Comparison of ENCODE assay signal across 24 cellular contexts in the genomic region with DNA sequence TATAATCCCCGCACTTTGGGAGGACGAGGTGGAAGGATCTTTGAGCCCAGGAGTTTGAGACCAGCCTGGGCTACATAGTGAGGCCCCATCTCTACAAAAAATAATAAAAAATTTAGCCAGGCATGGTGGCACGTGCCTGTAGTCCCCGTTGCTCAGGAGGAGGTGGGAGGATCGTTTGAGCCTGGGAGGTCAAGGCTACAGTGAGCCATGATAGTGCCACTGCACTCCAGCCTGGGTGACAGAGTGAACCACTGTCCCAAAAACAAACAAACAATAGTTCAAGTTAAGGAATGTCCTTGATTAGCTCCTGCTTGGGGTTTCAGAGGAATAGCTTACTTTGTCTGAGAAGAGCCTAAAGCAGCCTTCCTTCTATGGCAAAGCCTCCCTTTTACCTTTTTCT.
"Had no signal": no experiment of that assay in that cellular context is flagged by ENCODE, and none has a peak within 500 bp of the region (broad histone marks: within the 10 kb centered on the region; RNA-seq: fewer than 3 reads in every experiment).

No MANE protein-coding gene starts in this region.

- H3K4me3 ChIP-seq: coronary artery, heart left ventricle, lung, sigmoid colon, spleen, tibial nerve, upper lobe of right lung, vagina had no signal

- H3K27ac ChIP-seq: coronary artery, heart left ventricle, sigmoid colon, spleen, tibial nerve, upper lobe of right lung, vagina had no signal

- H3K4me1 ChIP-seq: heart left ventricle, sigmoid colon, spleen, upper lobe of right lung, vagina had no signal

- H3K4me3 Mint-ChIP-seq: endodermal cell; naive B cell; nephron; stimulated activated memory B cell treated with anti-CD40 and anti-IgM and Interleukin-4, amounts not matched to agents 10 μg/mL and 1 μg/mL and 100 μg/mL, for 72 hours; stimulated activated naive CD8-positive, alpha-beta T cell treated with anti-CD3 and anti-CD28 coated beads, Interleukin-15, Interleukin-2, amounts not matched to agents 100 ng/mL and 50 ng/mL, for 24 hours had no signal

- H3K4me1 Mint-ChIP-seq: endodermal cell; naive B cell; stimulated activated memory B cell treated with anti-CD40 and anti-IgM and Interleukin-4, amounts not matched to agents 10 μg/mL and 1 μg/mL and 100 μg/mL, for 72 hours had no signal

- H3K27ac Mint-ChIP-seq: endodermal cell; naive B cell; nephron; stimulated activated memory B cell treated with anti-CD40 and anti-IgM and Interleukin-4, amounts not matched to agents 10 μg/mL and 1 μg/mL and 100 μg/mL, for 72 hours; stimulated activated naive CD8-positive, alpha-beta T cell treated with anti-CD3 and anti-CD28 coated beads, Interleukin-15, Interleukin-2, amounts not matched to agents 100 ng/mL and 50 ng/mL, for 24 hours had no signal

- H3K36me3 Mint-ChIP-seq: naive B cell; stimulated activated memory B cell treated with anti-CD40 and anti-IgM and Interleukin-4, amounts not matched to agents 10 μg/mL and 1 μg/mL and 100 μg/mL, for 72 hours had no signal

- ATAC-seq: left colon; left ventricle myocardium superior; stimulated activated memory B cell treated with anti-CD40 and anti-IgM and Interleukin-4, amounts not matched to agents 10 μg/mL and 1 μg/mL and 100 μg/mL, for 72 hours; upper lobe of right lung had no signal

- H3K36me3 ChIP-seq: heart left ventricle, sigmoid colon, spleen, tibial nerve, upper lobe of right lung, vagina had no signal

- H3K9me3 Mint-ChIP-seq: endodermal cell; naive B cell; nephron; stimulated activated memory B cell treated with anti-CD40 and anti-IgM and Interleukin-4, amounts not matched to agents 10 μg/mL and 1 μg/mL and 100 μg/mL, for 72 hours; stimulated activated naive CD8-positive, alpha-beta T cell treated with anti-CD3 and anti-CD28 coated beads, Interleukin-15, Interleukin-2, amounts not matched to agents 100 ng/mL and 50 ng/mL, for 24 hours had no signal

- DNase-seq: effector CD4-positive, alpha-beta T cell; endodermal cell; erythroblast; heart left ventricle; hippocampal formation; left colon; left ventricle myocardium superior; midbrain; naive B cell; sigmoid colon; spleen; stimulated activated CD4-positive, alpha-beta T cell treated with anti-CD3 and anti-CD28 coated beads, Interleukin-15, amount 100 ng/mL, for 24 hours; stimulated activated CD4-positive, alpha-beta T cell treated with anti-CD3 and anti-CD28 coated beads, Interleukin-1b, Interleukin-23, amount 100 ng/mL, for 48 hours; stimulated activated CD4-positive, alpha-beta T cell treated with anti-CD3 and anti-CD28 coated beads, Interleukin-4, amount 100 ng/mL, for 24 hours; upper lobe of right lung had no signal

- H3K9me3 ChIP-seq: heart left ventricle, sigmoid colon, spleen, tibial nerve, upper lobe of right lung, vagina had no signal

- FAIRE-seq: endothelial cell of umbilical vein, frontal cortex had no signal

- H3K27me3 ChIP-seq: heart left ventricle, sigmoid colon, tibial nerve, upper lobe of right lung, vagina had no signal
